Comparison of ENCODE assay signal across 8 cellular contexts in the genomic region with DNA sequence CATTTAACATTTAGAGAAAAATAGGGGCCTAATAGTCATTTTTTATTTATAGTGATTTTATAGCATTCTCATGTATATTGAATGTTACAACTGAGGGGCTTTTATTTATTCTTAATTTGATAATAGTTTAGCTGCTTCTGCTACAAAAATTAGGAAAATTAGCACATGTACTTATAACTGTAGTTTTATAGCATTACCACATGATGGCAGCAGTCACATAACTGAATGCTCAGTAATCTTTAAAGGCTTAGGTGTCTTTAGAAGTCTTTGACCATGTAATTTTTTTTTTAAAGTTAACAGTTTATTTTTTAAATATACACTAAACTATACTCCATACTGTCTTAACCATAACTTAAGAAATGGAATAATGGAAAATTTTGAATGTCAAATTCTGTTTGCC.
A peak's percentile ranks its signal among the peaks of the same experiment; 100 is the strongest.
DNase-seq lines count a peak whose midpoint lies in the region; ATAC-seq, FAIRE-seq and TF ChIP-seq lines count a peak whose summit lies in the region.

No MANE protein-coding gene starts in this region.

- H3K36me3 ChIP-seq in BJ (ENCODE audit: control insufficient read depth, insufficient read depth, low read length) (peaks cover 1% of the 10 kb centered on the region; the same call in 1 of the 2 replicates), esophagus muscularis mucosa (peaks cover 0 to 20% (median 15%) of the 10 kb centered on the region in 4 donors), sigmoid colon (peaks cover 0 to 25% (median 0%) of the 10 kb centered on the region in 4 donors)

- CTCF ChIA-PET in BJ (lab: Yijun Ruan, JAX), result no interaction called here

- DNase-seq in BJ (ENCODE audit: low read depth), result no peak
- DNase-seq in RCC 7860 (ENCODE audit: low spot score), result peak; percentile 19
- no peak for DNase-seq in esophagus muscularis mucosa (ENCODE audit: extremely low spot score)
- DNase-seq in sigmoid colon, result no peak
- no peak for DNase-seq in activated CD8-positive, alpha-beta memory T cell treated with anti-CD3 and anti-CD28 coated beads for 24 hours
- DNase-seq in NCI-H524 treated with DMSO at 0.1 percent for 48 hours (lab: John Stamatoyannopoulos, UW), result no peak

- TF ChIP-seq EP300 in esophagus muscularis mucosa (IDR thresholded peaks at IDR 0.05) (no peak), sigmoid colon (IDR thresholded peaks at IDR 0.05) (no peak)

- POLR2A ChIA-PET in BJ (lab: Charles Lee), result no interaction called here

- TF ChIP-seq CTCF in BJ (IDR thresholded peaks at IDR 0.05; ENCODE audit: insufficient read depth, low read depth, low read length) (peak; percentile 45), esophagus muscularis mucosa (IDR thresholded peaks at IDR 0.05) (peak; percentile 53 to 62 (median 57)), sigmoid colon (IDR thresholded peaks at IDR 0.05) (peak in 3 of 4 experiments; percentile 10 to 44 (median 19))

- intact Hi-C loops in esophagus muscularis mucosa (cut with DNase I) (loop anchor here (5.0 kb wide), 1 partner anchor 289 kb away; no protein-coding TSS in a partner anchor), sigmoid colon (cut with DNase I) (no loop called here)

- ATAC-seq in GM19351 (IDR thresholded peaks at IDR 0.05; ENCODE audit: unreplicated experiment) (peak; percentile 79), HG02852 (IDR thresholded peaks at IDR 0.05; ENCODE audit: unreplicated experiment) (no peak)

- H3K27ac ChIP-seq in esophagus muscularis mucosa (replicated peaks in 1 of 4) (no peak overlapping the region), sigmoid colon (no peak overlapping the region)

- H3K4me1 ChIP-seq in esophagus muscularis mucosa (peaks cover 0 to 14% (median 4%) of the 10 kb centered on the region in 4 donors), sigmoid colon (peaks cover 0 to 3% (median 0%) of the 10 kb centered on the region in 4 donors)

- H3K9me3 ChIP-seq in esophagus muscularis mucosa (no peaks in the 10 kb centered on the region), sigmoid colon (no peaks in the 10 kb centered on the region)

- TF ChIP-seq POLR2A in esophagus muscularis mucosa (IDR thresholded peaks at IDR 0.05; ENCODE audit: low read depth), result no peak
- TF ChIP-seq POLR2A in sigmoid colon (IDR thresholded peaks at IDR 0.05), result no peak

- peak; percentile 85 for FAIRE-seq in RCC 7860 (lab: Jason Lieb, UNC)

- no peak overlapping the region for H3K4me3 ChIP-seq in BJ (ENCODE audit: low read depth, low read length)
- H3K4me3 ChIP-seq in esophagus muscularis mucosa, result no peak overlapping the region
- no peak overlapping the region for H3K4me3 ChIP-seq in sigmoid colon

- no peaks in the 10 kb centered on the region for H3K27me3 ChIP-seq in BJ (ENCODE audit: control insufficient read depth, insufficient read depth, low read length)
- H3K27me3 ChIP-seq in esophagus muscularis mucosa, result no peaks in the 10 kb centered on the region
- no peaks in the 10 kb centered on the region for H3K27me3 ChIP-seq in sigmoid colon
